Comparison of ENCODE assay signal across 11 cellular contexts in genomic region chr9:14156046-14156445, GRCh38.
DNase-seq lines count a peak whose midpoint lies in the region; ATAC-seq and TF ChIP-seq lines count a peak whose summit lies in the region.
"Had no signal": no experiment of that assay in that cellular context is flagged by ENCODE, and none has a peak within 500 bp of the region (broad histone marks: within the 10 kb centered on the region; RNA-seq: fewer than 3 reads in every experiment).

No MANE protein-coding gene starts in this region.

- H3K36me3 ChIP-seq in smooth muscle cell (ENCODE audit: low read depth), result no peaks in the 10 kb centered on the region
- H3K36me3 ChIP-seq: neutrophil had no signal

- H3K9me3 Mint-ChIP-seq in activated T-cell treated with anti-CD3 and anti-CD28 coated beads, Interleukin-2, amount 50 U/mL, for 4 hours, result no peaks in the 10 kb centered on the region

- no peak for TF ChIP-seq CTCF in smooth muscle cell (IDR thresholded peaks at IDR 0.05; ENCODE audit: borderline replicate concordance, insufficient read depth, poor library complexity, severe bottlenecking)

- H3K4me1 Mint-ChIP-seq in activated T-cell treated with anti-CD3 and anti-CD28 coated beads, Interleukin-2, amount 50 U/mL, for 4 hours (ENCODE audit: low read depth), result peaks cover 2% of the 10 kb centered on the region

- no peaks in the 10 kb centered on the region for H4K20me1 ChIP-seq in smooth muscle cell (ENCODE audit: low read depth)

- ATAC-seq in GM19043 (IDR thresholded peaks at IDR 0.05; ENCODE audit: low read depth, unreplicated experiment) (peak; percentile 93), HG02610 (IDR thresholded peaks at IDR 0.05; ENCODE audit: unreplicated experiment) (peak; percentile 95), HG03432 (IDR thresholded peaks at IDR 0.05; ENCODE audit: unreplicated experiment) (peak; percentile 99)
- no peak for ATAC-seq in activated T-cell treated with anti-CD3 and anti-CD28 coated beads, Interleukin-2, amount 50 U/mL, for 4 hours

- WGBS in smooth muscle cell (ENCODE audit: low lambda C conversion rate), result 91% methylated on average over 6 of the region's 6 CpGs

- peaks cover 2% of the 10 kb centered on the region for H3K27me3 Mint-ChIP-seq in activated T-cell treated with anti-CD3 and anti-CD28 coated beads, Interleukin-2, amount 50 U/mL, for 4 hours (ENCODE audit: low read depth)

- no peak overlapping the region for H3K4me3 Mint-ChIP-seq in activated T-cell treated with anti-CD3 and anti-CD28 coated beads, Interleukin-2, amount 50 U/mL, for 4 hours

- no peaks in the 10 kb centered on the region for H3F3A ChIP-seq in smooth muscle cell (ENCODE audit: low read depth)

- H3K4me2 ChIP-seq in smooth muscle cell, result no peak overlapping the region

- H3K27ac ChIP-seq in smooth muscle cell (ENCODE audit: low read depth), result no peak overlapping the region
- H3K27ac ChIP-seq: neutrophil had no signal

- H3K4me1 ChIP-seq in smooth muscle cell (ENCODE audit: low read depth), result peaks cover 10% of the 10 kb centered on the region

- no peaks in the 10 kb centered on the region for H3K36me3 Mint-ChIP-seq in activated T-cell treated with anti-CD3 and anti-CD28 coated beads, Interleukin-2, amount 50 U/mL, for 4 hours (ENCODE audit: insufficient read depth)

- H3K9me3 ChIP-seq in smooth muscle cell (replicated peaks; ENCODE audit: low read depth), result no peaks in the 10 kb centered on the region
- H3K9me3 ChIP-seq: neutrophil had no signal

- H3K9ac ChIP-seq in smooth muscle cell (ENCODE audit: low read depth), result no peak overlapping the region

- H3K79me2 ChIP-seq in smooth muscle cell (ENCODE audit: low read depth), result no peaks in the 10 kb centered on the region

- peak; percentile 95 for DNase-seq in DMS79 treated with DMSO at 0.1 percent for 48 hours (lab: John Stamatoyannopoulos, UW)
- DNase-seq in retina, result no peak
- DNase-seq in smooth muscle cell (lab: John Stamatoyannopoulos, UW; ENCODE audit: unreplicated experiment), result no peak
- DNase-seq in activated T-cell treated with anti-CD3 and anti-CD28 coated beads, Interleukin-2, amount 50 U/mL, for 4 hours, result no peak
- DNase-seq in NCI-H82 (lab: John Stamatoyannopoulos, UW), result no peak
- DNase-seq: activated CD8-positive, alpha-beta memory T cell treated with anti-CD3 and anti-CD28 coated beads, Interleukin-2, amount 50 U/mL, for 48 hours; NCI-H446 treated with DMSO at 0.1 percent for 48 hours had no signal

- no peaks in the 10 kb centered on the region for H3K27me3 ChIP-seq in smooth muscle cell (ENCODE audit: low read depth)
- H3K27me3 ChIP-seq: neutrophil had no signal

- no peak overlapping the region for H2AFZ ChIP-seq in smooth muscle cell (ENCODE audit: low read depth)

- H3K4me3 ChIP-seq in smooth muscle cell, result no peak overlapping the region

Comparison
In these comparisons a context has a peak if more than half of its experiments do, and no peak if none do; other contexts are left out.
1. ATAC-seq: peak in GM19043 (single experiment), HG02610 (single experiment) and HG03432 (single experiment); none in activated T-cell treated with anti-CD3 and anti-CD28 coated beads, Interleukin-2, amount 50 U/mL, for 4 hours (0 of 2).